Comparison of ENCODE assay signal across 1 cellular context in genomic region chr13:110232756-110233155, GRCh38.
TF ChIP-seq lines count a peak whose summit lies in the region.

No MANE protein-coding gene starts in this region.

TF ChIP-seq in endothelial cell of umbilical vein, 7 proteins besides CTCF, POLR2A, EP300 and RAD21:
- no peak for TF ChIP-seq POLR2AphosphoS5 (IDR thresholded peaks at IDR 0.05; ENCODE audit: insufficient read depth, low read depth, low read length)
- no peak for TF ChIP-seq GATA2 (IDR thresholded peaks at IDR 0.05; ENCODE audit: insufficient read depth, insufficient read length, low read depth, low read length)
- TF ChIP-seq MAX (IDR thresholded peaks at IDR 0.05; ENCODE audit: insufficient read depth, insufficient read length) = no peak
- TF ChIP-seq MYC (IDR thresholded peaks at IDR 0.05; ENCODE audit: low read depth, low read length) = no peak
